ENCODE assay signal across 15 cellular contexts in genomic region chr21:41234574-41234973, GRCh38.
DNase-seq lines count a peak whose midpoint lies in the region; ATAC-seq, FAIRE-seq and TF ChIP-seq lines count a peak whose summit lies in the region.
"Had no signal": no experiment of that assay in that cellular context is flagged by ENCODE, and none has a peak within 500 bp of the region (broad histone marks: within the 10 kb centered on the region; RNA-seq: fewer than 3 reads in every experiment).

No MANE protein-coding gene starts in this region.

- no peak for FAIRE-seq in kidney (lab: Jason Lieb, UNC)

- no peak overlapping the region for H3K4me3 ChIP-seq in kidney (ENCODE audit: low read length in 2 of 2)
- H3K4me3 ChIP-seq: GM23338, SJCRH30 had no signal

- H3K27ac ChIP-seq in kidney (ENCODE audit: low read depth in 2 of 2, low read length in 2 of 2): peak overlapping the region; percentile 33 to 41
- H3K27ac ChIP-seq: HL-60, RWPE1, SJCRH30 had no signal

- H3K4me1 ChIP-seq in kidney (ENCODE audit: control insufficient read depth in 1 of 2, insufficient read depth in 1 of 2, low read depth in 1 of 2, low read length in 2 of 2): peaks cover 2 to 10% of the 10 kb centered on the region in 2 donors
- H3K4me1 ChIP-seq: SJCRH30 had no signal

- no peak overlapping the region for H3K9ac ChIP-seq in kidney (ENCODE audit: low read length in 2 of 2)

- DNase-seq in COR-L47 (lab: John Stamatoyannopoulos, UW): peak; percentile 29
- DNase-seq in NCI-H1105 (lab: John Stamatoyannopoulos, UW): peak; percentile 35
- peak; percentile 52 for DNase-seq in NCI-H69 (lab: John Stamatoyannopoulos, UW)
- DNase-seq in kidney: no peak
- DNase-seq in DMS 273 (lab: John Stamatoyannopoulos, UW; ENCODE audit: unreplicated experiment): no peak
- DNase-seq in NCI-H146 (lab: John Stamatoyannopoulos, UW): no peak
- DNase-seq: MV-4-11, NCI-H524 treated with DMSO at 0.1 percent for 48 hours, PC-3, SJCRH30 had no signal

- peaks cover 0 to 3% of the 10 kb centered on the region in 2 donors for H3K36me3 ChIP-seq in kidney (ENCODE audit: control insufficient read depth in 1 of 2, insufficient read depth in 2 of 2, low read length in 2 of 2)
- H3K36me3 ChIP-seq: SJCRH30 had no signal

- intact Hi-C loops in kidney (cut with DNase I): no loop called here

- no peaks in the 10 kb centered on the region for H3K9me3 ChIP-seq in kidney (ENCODE audit: control insufficient read depth in 1 of 2, low read length in 2 of 2)
- H3K9me3 ChIP-seq: SJCRH30 had no signal

- no peak for TF ChIP-seq CTCF in kidney (IDR thresholded peaks at IDR 0.05; ENCODE audit: borderline replicate concordance, extremely low read depth, insufficient read depth)

- ATAC-seq in GM19328 (IDR thresholded peaks at IDR 0.05; ENCODE audit: unreplicated experiment): no peak
- ATAC-seq: GM23338, HCT116, PC-3 had no signal

Comparison
In these comparisons a context has a peak if more than half of its experiments do, and no peak if none do; other contexts are left out.
1. DNase-seq: peak in COR-L47 (single experiment), NCI-H1105 (single experiment) and NCI-H69 (single experiment); none in kidney (single experiment), DMS 273 (single experiment) and NCI-H146 (single experiment).